10 cellular contexts compared by ENCODE assay signal in genomic region chr6:148508401-148509151, GRCh38.
A peak's percentile ranks its signal among the peaks of the same experiment; 100 is the strongest.
DNase-seq lines count a peak whose midpoint lies in the region; ATAC-seq, FAIRE-seq and TF ChIP-seq lines count a peak whose summit lies in the region.
"Had no signal": no experiment of that assay in that cellular context is flagged by ENCODE, and none has a peak within 500 bp of the region (broad histone marks: within the 10 kb centered on the region; RNA-seq: fewer than 3 reads in every experiment).

No MANE protein-coding gene starts in this region.

- no peaks in the 10 kb centered on the region for H4K20me1 ChIP-seq in HepG2 (ENCODE audit: insufficient read depth, low read length)

- ATAC-seq in HepG2: no peak
- ATAC-seq in aorta (ENCODE audit: low FRiP score): peak; percentile 37
- ATAC-seq in HG02981 (IDR thresholded peaks at IDR 0.05; ENCODE audit: unreplicated experiment): no peak
- ATAC-seq: left colon had no signal

- TF ChIP-seq RAD21 in liver (IDR thresholded peaks at IDR 0.05) (peak in 1 of 2 donors; percentile 9), HepG2 (CRISPR knock-in tag; IDR thresholded peaks at IDR 0.05) (no peak)

- FAIRE-seq in HepG2 (lab: Jason Lieb, UNC): no peak

- WGBS in liver: 84% methylated on average over 15 of the region's 15 CpGs
- WGBS in HepG2 (ENCODE audit: low lambda C conversion rate): 95% methylated on average over 15 of the region's 15 CpGs
- 31 to 41% methylated on average over 11 to 15 of the region's 15 CpGs for WGBS in esophagus squamous epithelium, 2 donors
- 6 to 8% methylated on average over 15 of the region's 15 CpGs for WGBS in aorta, 2 donors

- CTCF ChIA-PET in HepG2 (lab: Yijun Ruan, JAX; ENCODE audit: low intra/inter-chr PET ratio, low total read pairs): no interaction called here

- intact Hi-C loops in HepG2 (cut with micrococcal nuclease; ENCODE audit: unreplicated experiment) (no loop called here), esophagus squamous epithelium (cut with DNase I) (no loop called here), aorta (cut with DNase I) (no loop called here)

- H3K4me3 ChIP-seq in liver (ENCODE audit: low read depth in 1 of 3, low read length in 3 of 3) (peak overlapping the region in 1 of 3 donors; percentile 14), HepG2 (replicated peaks in 1 of 3; ENCODE audit: insufficient read depth in 1 of 3, low read depth in 2 of 3, low read length in 3 of 3) (no peak overlapping the region), esophagus squamous epithelium (peak overlapping the region; percentile 16 to 57 (median 42)), aorta (ENCODE audit: low read length in 2 of 2) (peak overlapping the region; percentile 71 to 75)

- H3K9me3 ChIP-seq in liver (ENCODE audit: control insufficient read depth in 4 of 4, low read length in 3 of 4): no peaks in the 10 kb centered on the region
- no peaks in the 10 kb centered on the region for H3K9me3 ChIP-seq in HepG2 (ENCODE audit: low read length)
- no peaks in the 10 kb centered on the region for H3K9me3 ChIP-seq in esophagus squamous epithelium
- no peaks in the 10 kb centered on the region for H3K9me3 ChIP-seq in aorta (ENCODE audit: control insufficient read depth, low read length)

- TF ChIP-seq CTCF in liver (IDR thresholded peaks at IDR 0.05; ENCODE audit: low read depth, low read length, missing input control) (no peak), HepG2 (CRISPR knock-in tag; IDR thresholded peaks at IDR 0.05) (no peak), esophagus squamous epithelium (IDR thresholded peaks at IDR 0.05) (no peak)

- TF ChIP-seq EP300 in HepG2 (IDR thresholded peaks at IDR 0.05; ENCODE audit: low read depth in 2 of 2, low read length in 2 of 2) (no peak), HepG2 (CRISPR knock-in tag; IDR thresholded peaks at IDR 0.05; ENCODE audit: borderline replicate concordance) (no peak)

- DNase-seq in HepG2 (ENCODE audit: low spot score) (no peak), esophagus squamous epithelium (lab: John Stamatoyannopoulos, UW) (no peak), myocyte (ENCODE audit: low read depth) (peak; percentile 64), aorta (no peak), NCI-H446 treated with DMSO at 0.1 percent for 48 hours (lab: John Stamatoyannopoulos, UW) (no peak)
- no peak for DNase-seq in central memory CD4-positive, alpha-beta T cell
- DNase-seq: left colon, NCI-H1417 treated with DMSO at 0.1 percent for 48 hours had no signal

- no peaks in the 10 kb centered on the region for H3K36me3 ChIP-seq in liver (ENCODE audit: control insufficient read depth in 4 of 4, insufficient read depth in 3 of 4, low read depth in 1 of 4, low read length in 3 of 4)
- no peaks in the 10 kb centered on the region; a peak in 1 of 5 replicates for H3K36me3 ChIP-seq in HepG2 (replicated peaks in 1 of 2; ENCODE audit: control insufficient read depth in 1 of 2, insufficient read depth in 2 of 2, low read length in 2 of 2)
- H3K36me3 ChIP-seq in esophagus squamous epithelium: peaks cover 0 to 23% (median 0%) of the 10 kb centered on the region in 3 donors
- H3K36me3 ChIP-seq in aorta (ENCODE audit: control insufficient read depth in 1 of 2, insufficient read depth in 2 of 2, low read length in 1 of 2): no peaks in the 10 kb centered on the region

- no peak overlapping the region for H3K4me2 ChIP-seq in HepG2 (ENCODE audit: low read depth, low read length)

- in situ Hi-C loops in HepG2 (cut with HindIII; ENCODE audit: extremely low pct_ligation_motif_present, low pct_unique_long_range_greater_than_20kb): no loop called here

- no peaks in the 10 kb centered on the region for H3K4me1 ChIP-seq in liver (ENCODE audit: control insufficient read depth in 4 of 4, insufficient read depth in 4 of 4, low read length in 3 of 4)
- H3K4me1 ChIP-seq in HepG2 (ENCODE audit: insufficient read depth, low read length): no peaks in the 10 kb centered on the region
- H3K4me1 ChIP-seq in esophagus squamous epithelium: peaks cover 4 to 43% (median 17%) of the 10 kb centered on the region in 3 donors
- H3K4me1 ChIP-seq in aorta (ENCODE audit: control insufficient read depth in 1 of 2, insufficient read depth in 2 of 2, low read length in 2 of 2): peaks cover 0 to 4% of the 10 kb centered on the region in 2 donors

- TF ChIP-seq POLR2A in HepG2 (IDR thresholded peaks at IDR 0.05; ENCODE audit: insufficient read depth in 1 of 2, low read depth in 2 of 2, low read length in 2 of 2) (no peak), esophagus squamous epithelium (IDR thresholded peaks at IDR 0.05) (peak in 1 of 4 donors; percentile 34)

- H2AFZ ChIP-seq in HepG2 (ENCODE audit: low read length): no peak overlapping the region

- no peak overlapping the region for H3K9ac ChIP-seq in liver (ENCODE audit: low read depth in 1 of 2, low read length in 2 of 2)
- no peak overlapping the region for H3K9ac ChIP-seq in HepG2 (ENCODE audit: insufficient read depth, low read depth, low read length)

- no peaks in the 10 kb centered on the region for H3K79me2 ChIP-seq in HepG2 (ENCODE audit: insufficient read depth, low read length)

- POLR2A ChIA-PET in HepG2 (lab: Yijun Ruan, JAX): no interaction called here

- H3K27ac ChIP-seq in liver (ENCODE audit: low read depth in 1 of 2, low read length in 2 of 2) (peak overlapping the region; percentile 40 to 61), HepG2 (ENCODE audit: extremely low read length, insufficient read depth, low read length) (no peak overlapping the region), esophagus squamous epithelium (peak overlapping the region; percentile 61 to 88 (median 84)), aorta (ENCODE audit: low read depth in 1 of 2, low read length in 2 of 2) (peak overlapping the region; percentile 61 to 69)

- H3K27me3 ChIP-seq in liver (ENCODE audit: control insufficient read depth in 4 of 4, insufficient read depth in 4 of 4, low read length in 3 of 4) (no peaks in the 10 kb centered on the region), HepG2 (ENCODE audit: control insufficient read depth in 1 of 2, insufficient read depth in 2 of 2, low read length in 2 of 2) (no peaks in the 10 kb centered on the region), esophagus squamous epithelium (no peaks in the 10 kb centered on the region), aorta (ENCODE audit: control insufficient read depth in 1 of 2, insufficient read depth in 2 of 2, low read length in 1 of 2) (no peaks in the 10 kb centered on the region)

- no TSS peak for BruUV-seq in HepG2 (replicated peaks; lab: Mats Ljungman, UMichigan)

TF ChIP-seq in liver, 16 proteins besides CTCF, POLR2A, EP300 and RAD21:
- TF ChIP-seq HNF4G (IDR thresholded peaks at IDR 0.05) (no peak), NR2F2 (IDR thresholded peaks at IDR 0.05) (peak; percentile 75), RXRA (IDR thresholded peaks at IDR 0.05) (peak in 1 of 2 donors; percentile 10)

TF ChIP-seq in HepG2, 621 proteins besides CTCF, POLR2A, EP300 and RAD21 (continues in another document):
- TF ChIP-seq ZNF691 (CRISPR knock-in tag; IDR thresholded peaks at IDR 0.05; ENCODE audit: borderline replicate concordance, low read depth): no peak
- TF ChIP-seq SUZ12 (IDR thresholded peaks at IDR 0.05; ENCODE audit: low read depth, low read length): no peak
- no peak for TF ChIP-seq CREB1 (IDR thresholded peaks at IDR 0.05)
- no peak for TF ChIP-seq CREB1 (CRISPR knock-in tag; IDR thresholded peaks at IDR 0.05)
- no peak for TF ChIP-seq ARNT2 (CRISPR knock-in tag; IDR thresholded peaks at IDR 0.05; ENCODE audit: low read depth)
- TF ChIP-seq FOSL2 (CRISPR knock-in tag; IDR thresholded peaks at IDR 0.05): no peak
- no peak for TF ChIP-seq THRA (CRISPR knock-in tag; IDR thresholded peaks at IDR 0.05; ENCODE audit: borderline replicate concordance)
- no peak for TF ChIP-seq KDM4B (CRISPR knock-in tag; IDR thresholded peaks at IDR 0.05)

Comparison
In these comparisons a context has a peak if more than half of its experiments do, and no peak if none do; other contexts are left out.
1. H3K4me3 ChIP-seq: peak in esophagus squamous epithelium (4 of 4) and aorta (2 of 2); none in HepG2 (0 of 3).